Comparison of ENCODE assay signal across 8 cellular contexts in genomic region chr5:176447982-176448608, GRCh38. TPM values are rescaled to one million over a fixed set of nuclear protein-coding genes. Genes with fewer than 3 reads are reported as not detected.
A peak's percentile ranks its signal among the peaks of the same experiment; 100 is the strongest.
DNase-seq lines count a peak whose midpoint lies in the region; ATAC-seq and TF ChIP-seq lines count a peak whose summit lies in the region.

Gene FAF2, plus strand, starts transcription at chr5:176448385. Its CDS starts 23 bp downstream, at chr5:176448408.

- peak within 1 kb of the TSS; percentile 98 for H3K4me3 ChIP-seq in epithelial cell of esophagus (ENCODE audit: low read length)
- H3K4me3 ChIP-seq in mononuclear cell (ENCODE audit: low read length): peak within 1 kb of the TSS; percentile 66

- H3K27me3 ChIP-seq in mononuclear cell (ENCODE audit: insufficient read depth, low read length): no peaks in the 10 kb centered on the region

- TF ChIP-seq RAD21 in Ishikawa (IDR thresholded peaks at IDR 0.05; ENCODE audit: low read depth): peak; percentile 40; the same call in 1 of the 2 replicates

- TF ChIP-seq EP300 in Ishikawa (IDR thresholded peaks at IDR 0.05; ENCODE audit: borderline replicate concordance): no peak

- peaks cover 33% of the 10 kb centered on the region for H3K4me1 ChIP-seq in mononuclear cell (ENCODE audit: insufficient read depth, low read length)

- no peaks in the 10 kb centered on the region for H3K9me3 ChIP-seq in mononuclear cell (ENCODE audit: low read depth, low read length)

- DNase-seq in DMS53 (lab: John Stamatoyannopoulos, UW) (peak; percentile 97), OCI-M2 (lab: John Stamatoyannopoulos, UW; ENCODE audit: unreplicated experiment) (peak; percentile 70), activated T-cell treated with anti-CD3 and anti-CD28 coated beads for 4 hours (peak; percentile 98), epithelial cell of esophagus (ENCODE audit: low read depth) (peak; percentile 99)
- DNase-seq in stimulated activated CD8-positive, alpha-beta memory T cell treated with anti-CD3 and anti-CD28 coated beads, Interleukin-4, amount 100 ng/mL, for 1 hour (ENCODE audit: low read depth in 2 of 2, low spot score in 1 of 2): peak; percentile 97 to 98

- peak; percentile 90 for ATAC-seq in GM21576 (IDR thresholded peaks at IDR 0.05; ENCODE audit: unreplicated experiment)

- TF ChIP-seq CTCF in epithelial cell of esophagus (IDR thresholded peaks at IDR 0.05; ENCODE audit: insufficient read depth, low read depth, low read length, missing control alignments): peak; percentile 73

TF ChIP-seq in Ishikawa, 13 proteins besides CTCF, POLR2A, EP300 and RAD21:
- TF ChIP-seq FOXM1 (IDR thresholded peaks at IDR 0.05; ENCODE audit: borderline replicate concordance, low read depth) (no peak), CEBPB (IDR thresholded peaks at IDR 0.05) (no peak), EGR1 (IDR thresholded peaks at IDR 0.05) (0 out of 2 replicates have a peak, but pooled peaks have one; percentile 21), NFIC (IDR thresholded peaks at IDR 0.05) (no peak), TCF12 (IDR thresholded peaks at IDR 0.05; ENCODE audit: low read depth) (no peak; the same call in 1 of the 2 replicates), TAF1 (IDR thresholded peaks at IDR 0.05; ENCODE audit: low read depth) (peak; percentile 96), ZBTB7A (IDR thresholded peaks at IDR 0.05; ENCODE audit: low read depth) (no peak), TEAD4 (IDR thresholded peaks at IDR 0.05) (no peak), YY1 (IDR thresholded peaks at IDR 0.05; ENCODE audit: low read depth) (peak; percentile 96), CREB1 (IDR thresholded peaks at IDR 0.05; ENCODE audit: low read depth) (peak; percentile 87), MAX (IDR thresholded peaks at IDR 0.05) (0 out of 2 replicates have a peak, but pooled peaks have one; percentile 28)
- TF ChIP-seq, protein P1, sequence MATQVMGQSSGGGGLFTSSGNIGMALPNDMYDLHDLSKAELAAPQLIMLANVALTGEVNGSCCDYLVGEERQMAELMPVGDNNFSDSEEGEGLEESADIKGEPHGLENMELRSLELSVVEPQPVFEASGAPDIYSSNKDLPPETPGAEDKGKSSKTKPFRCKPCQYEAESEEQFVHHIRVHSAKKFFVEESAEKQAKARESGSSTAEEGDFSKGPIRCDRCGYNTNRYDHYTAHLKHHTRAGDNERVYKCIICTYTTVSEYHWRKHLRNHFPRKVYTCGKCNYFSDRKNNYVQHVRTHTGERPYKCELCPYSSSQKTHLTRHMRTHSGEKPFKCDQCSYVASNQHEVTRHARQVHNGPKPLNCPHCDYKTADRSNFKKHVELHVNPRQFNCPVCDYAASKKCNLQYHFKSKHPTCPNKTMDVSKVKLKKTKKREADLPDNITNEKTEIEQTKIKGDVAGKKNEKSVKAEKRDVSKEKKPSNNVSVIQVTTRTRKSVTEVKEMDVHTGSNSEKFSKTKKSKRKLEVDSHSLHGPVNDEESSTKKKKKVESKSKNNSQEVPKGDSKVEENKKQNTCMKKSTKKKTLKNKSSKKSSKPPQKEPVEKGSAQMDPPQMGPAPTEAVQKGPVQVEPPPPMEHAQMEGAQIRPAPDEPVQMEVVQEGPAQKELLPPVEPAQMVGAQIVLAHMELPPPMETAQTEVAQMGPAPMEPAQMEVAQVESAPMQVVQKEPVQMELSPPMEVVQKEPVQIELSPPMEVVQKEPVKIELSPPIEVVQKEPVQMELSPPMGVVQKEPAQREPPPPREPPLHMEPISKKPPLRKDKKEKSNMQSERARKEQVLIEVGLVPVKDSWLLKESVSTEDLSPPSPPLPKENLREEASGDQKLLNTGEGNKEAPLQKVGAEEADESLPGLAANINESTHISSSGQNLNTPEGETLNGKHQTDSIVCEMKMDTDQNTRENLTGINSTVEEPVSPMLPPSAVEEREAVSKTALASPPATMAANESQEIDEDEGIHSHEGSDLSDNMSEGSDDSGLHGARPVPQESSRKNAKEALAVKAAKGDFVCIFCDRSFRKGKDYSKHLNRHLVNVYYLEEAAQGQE (IDR thresholded peaks at IDR 0.05; ENCODE audit: low read depth): no peak
- TF ChIP-seq, protein P2, sequence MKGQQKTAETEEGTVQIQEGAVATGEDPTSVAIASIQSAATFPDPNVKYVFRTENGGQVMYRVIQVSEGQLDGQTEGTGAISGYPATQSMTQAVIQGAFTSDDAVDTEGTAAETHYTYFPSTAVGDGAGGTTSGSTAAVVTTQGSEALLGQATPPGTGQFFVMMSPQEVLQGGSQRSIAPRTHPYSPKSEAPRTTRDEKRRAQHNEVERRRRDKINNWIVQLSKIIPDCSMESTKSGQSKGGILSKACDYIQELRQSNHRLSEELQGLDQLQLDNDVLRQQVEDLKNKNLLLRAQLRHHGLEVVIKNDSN (IDR thresholded peaks at IDR 0.05): peak; percentile 26; the same call in 1 of the 2 replicates

RNA-seq across cellular contexts. Expression of gene FAF2, which starts in this region (rescaled TPM):
- total RNA-seq in mononuclear cell: 30.1 TPM

Comparison
In these comparisons a context has a peak if more than half of its experiments do, and no peak if none do; other contexts are left out.
1. Peak in every context shown above with its lines: DNase-seq, ATAC-seq and H3K4me3 ChIP-seq.